In genomic region chr1:32346532-32347157, GRCh38 we compare ENCODE assay signal across 16 cellular contexts. TPM values are rescaled to one million over a fixed set of nuclear protein-coding genes. Genes with fewer than 3 reads are reported as not detected.
DNase-seq lines count a peak whose midpoint lies in the region; ATAC-seq, FAIRE-seq and TF ChIP-seq lines count a peak whose summit lies in the region.
"Had no signal": no experiment of that assay in that cellular context is flagged by ENCODE, and none has a peak within 500 bp of the region (broad histone marks: within the 10 kb centered on the region; RNA-seq: fewer than 3 reads in every experiment).

No MANE protein-coding gene starts in this region.

- POLR2A ChIA-PET in HepG2 (lab: Yijun Ruan, JAX): interaction anchor here (0.8 to 10.1 kb wide), 5 partner anchors 9 to 96 kb away, joined by 3 to 222 read pairs (median 5); partner anchors contain the start of genes LCK and MARCKSL1

- no peak overlapping the region for H3K18ac ChIP-seq in neuronal stem cell (ENCODE audit: low read length)

- no peak overlapping the region for H3K14ac ChIP-seq in neuronal stem cell (ENCODE audit: low read length)

- H3K36me3 Mint-ChIP-seq in endothelial cell (ENCODE audit: low read depth, unreplicated experiment): peaks cover 5% of the 10 kb centered on the region
- H3K36me3 Mint-ChIP-seq in Calu3 (ENCODE audit: insufficient read depth, unreplicated experiment): peaks cover 23% of the 10 kb centered on the region

- TF ChIP-seq RAD21 in HepG2 (CRISPR knock-in tag; IDR thresholded peaks at IDR 0.05): no peak

- DNase-seq in HepG2 (ENCODE audit: low spot score) (no peak), right lobe of liver (no peak), endothelial cell (ENCODE audit: low spot score) (no peak), neuronal stem cell (ENCODE audit: low spot score) (no peak), amygdala (lab: John Stamatoyannopoulos, UW) (no peak), HT-29 (ENCODE audit: low spot score) (no peak), Calu3 (no peak)
- DNase-seq: C1 segment of cervical spinal cord, Caco-2, EL, NCI-H187 treated with DMSO at 0.1 percent for 48 hours, NCI-H446, RPMI8226, SJCRH30 had no signal

- TF ChIP-seq POLR2A in HepG2 (IDR thresholded peaks at IDR 0.05; ENCODE audit: insufficient read depth in 1 of 2, low read depth in 2 of 2, low read length in 2 of 2): no peak
- TF ChIP-seq POLR2A in right lobe of liver (IDR thresholded peaks at IDR 0.05): no peak

- H2BK5ac ChIP-seq in neuronal stem cell (ENCODE audit: low read length): no peak overlapping the region

- H3K4me2 ChIP-seq in HepG2 (ENCODE audit: low read depth, low read length) (peak overlapping the region; percentile 71), neuronal stem cell (ENCODE audit: insufficient read depth, low read length, poor library complexity, severe bottlenecking) (no peak overlapping the region)

- H2BK120ac ChIP-seq in neuronal stem cell (ENCODE audit: low read depth, low read length): no peak overlapping the region

- no peaks in the 10 kb centered on the region for H3K79me2 ChIP-seq in HepG2 (ENCODE audit: insufficient read depth, low read length)

- CTCF ChIA-PET in HepG2 (lab: Yijun Ruan, JAX; ENCODE audit: low intra/inter-chr PET ratio, low total read pairs) (no interaction called here), Calu3 (lab: Charles Lee) (interaction anchor here (0.5 kb wide), 1 partner anchor 142 kb away, joined by 3 read pairs; no protein-coding TSS in a partner anchor)

- no peak overlapping the region for H3K27ac Mint-ChIP-seq in endothelial cell (ENCODE audit: unreplicated experiment)
- no peak overlapping the region for H3K27ac Mint-ChIP-seq in Calu3 (ENCODE audit: unreplicated experiment)

- H3K9me3 Mint-ChIP-seq in endothelial cell (ENCODE audit: unreplicated experiment) (no peaks in the 10 kb centered on the region), Calu3 (ENCODE audit: low read depth, unreplicated experiment) (no peaks in the 10 kb centered on the region)

- H3K4me3 ChIP-seq in HepG2 (replicated peaks in 1 of 3; ENCODE audit: insufficient read depth in 1 of 3, low read depth in 2 of 3, low read length in 3 of 3) (no peak overlapping the region; a peak in 1 of 6 replicates), right lobe of liver (no peak overlapping the region), neuronal stem cell (ENCODE audit: low read length in 2 of 2) (no peak overlapping the region)
- H3K4me3 ChIP-seq: SJCRH30 had no signal

- 33% methylated on average over 9 of the region's 9 CpGs for WGBS in HepG2 (ENCODE audit: low lambda C conversion rate)
- WGBS in right lobe of liver (ENCODE audit: insufficient coverage, low coverage, low lambda C conversion rate, missing lambda C conversion rate): 73% methylated on average over 5 of the region's 9 CpGs
- no CpG with 5 or more reads among the region's 9 CpGs for WGBS in neuronal stem cell (ENCODE audit: extremely low coverage in 2 of 2, insufficient read length in 2 of 2, insufficient replicate concordance in 1 of 2), 2 donors

- H3K4me1 Mint-ChIP-seq in endothelial cell (ENCODE audit: unreplicated experiment) (peaks cover 39% of the 10 kb centered on the region), Calu3 (ENCODE audit: low read depth, unreplicated experiment) (peaks cover 23% of the 10 kb centered on the region)

- no peaks in the 10 kb centered on the region for H4K20me1 ChIP-seq in HepG2 (ENCODE audit: insufficient read depth, low read length)

- no peak overlapping the region for H3K23ac ChIP-seq in neuronal stem cell (ENCODE audit: low read depth, low read length, poor library complexity)

- H3K27me3 Mint-ChIP-seq in endothelial cell (ENCODE audit: unreplicated experiment) (peaks cover 16% of the 10 kb centered on the region), Calu3 (ENCODE audit: unreplicated experiment) (peaks cover 13% of the 10 kb centered on the region)

- no peak overlapping the region for H2AK5ac ChIP-seq in neuronal stem cell (ENCODE audit: low read depth, low read length)

- peaks cover 85% of the 10 kb centered on the region for H3K4me1 ChIP-seq in HepG2 (ENCODE audit: insufficient read depth, low read length)
- H3K4me1 ChIP-seq in right lobe of liver: peaks cover 0 to 5% (median 0%) of the 10 kb centered on the region in 4 donors
- H3K4me1 ChIP-seq in neuronal stem cell (ENCODE audit: control insufficient read depth in 2 of 2, insufficient read depth in 1 of 2, low read depth in 1 of 2, low read length in 2 of 2): no peaks in the 10 kb centered on the region

- ATAC-seq in HepG2 (no peak; the same call in 2 of the 3 replicates), right lobe of liver (no peak)

- H2BK12ac ChIP-seq in neuronal stem cell (ENCODE audit: low read length): no peak overlapping the region

- in situ Hi-C loops in HepG2 (cut with HindIII; ENCODE audit: extremely low pct_ligation_motif_present, low pct_unique_long_range_greater_than_20kb): no loop called here

- H3K9me3 ChIP-seq in HepG2 (ENCODE audit: low read length) (no peaks in the 10 kb centered on the region), right lobe of liver (no peaks in the 10 kb centered on the region), neuronal stem cell (replicated peaks in 1 of 2; ENCODE audit: control insufficient read depth in 2 of 2, insufficient read depth in 1 of 2, low read depth in 1 of 2, low read length in 2 of 2) (peaks cover 4 to 5% of the 10 kb centered on the region in 2 donors)
- H3K9me3 ChIP-seq: Caco-2, SJCRH30 had no signal

- H2AFZ ChIP-seq in HepG2 (ENCODE audit: low read length) (no peak overlapping the region), neuronal stem cell (ENCODE audit: low read length) (no peak overlapping the region)

- TF ChIP-seq EP300 in HepG2 (IDR thresholded peaks at IDR 0.05; ENCODE audit: low read depth in 2 of 2, low read length in 2 of 2) (no peak), HepG2 (CRISPR knock-in tag; IDR thresholded peaks at IDR 0.05; ENCODE audit: borderline replicate concordance) (no peak)

- H3K36me3 ChIP-seq in HepG2 (replicated peaks in 1 of 2; ENCODE audit: control insufficient read depth in 1 of 2, insufficient read depth in 2 of 2, low read length in 2 of 2) (no peaks in the 10 kb centered on the region), right lobe of liver (no peaks in the 10 kb centered on the region), neuronal stem cell (replicated peaks in 1 of 2; ENCODE audit: control insufficient read depth in 2 of 2, insufficient read depth in 2 of 2, low read length in 2 of 2) (no peaks in the 10 kb centered on the region)
- H3K36me3 ChIP-seq: SJCRH30 had no signal

- H3K79me1 ChIP-seq in neuronal stem cell (ENCODE audit: low read depth, low read length): no peaks in the 10 kb centered on the region

- no peak overlapping the region for H4K8ac ChIP-seq in neuronal stem cell (ENCODE audit: low read depth, low read length)

- H4K91ac ChIP-seq in neuronal stem cell (ENCODE audit: low read depth, low read length, poor library complexity): no peak overlapping the region

- BruUV-seq in HepG2 (replicated peaks; lab: Mats Ljungman, UMichigan) (no TSS peak), Calu3 (replicated peaks; lab: Mats Ljungman, UMichigan) (no TSS peak)

- no peak for FAIRE-seq in HepG2 (lab: Jason Lieb, UNC)
- FAIRE-seq: A204.1, H54 had no signal

- no peak overlapping the region for H3K4ac ChIP-seq in neuronal stem cell (ENCODE audit: low read length)

- no peak overlapping the region for H2BK15ac ChIP-seq in neuronal stem cell (ENCODE audit: low read length)

- peak overlapping the region; percentile 10 for H3K27ac ChIP-seq in HepG2 (ENCODE audit: extremely low read length, insufficient read depth, low read length)
- no peak overlapping the region for H3K27ac ChIP-seq in right lobe of liver
- no peak overlapping the region for H3K27ac ChIP-seq in neuronal stem cell (replicated peaks; ENCODE audit: low read length)
- H3K27ac ChIP-seq: SJCRH30 had no signal

- TF ChIP-seq CTCF in HepG2 (CRISPR knock-in tag; IDR thresholded peaks at IDR 0.05): no peak
- TF ChIP-seq CTCF in right lobe of liver (IDR thresholded peaks at IDR 0.05): no peak
- no peak for TF ChIP-seq CTCF in endothelial cell (IDR thresholded peaks at IDR 0.05; ENCODE audit: unreplicated experiment)
- no peak for TF ChIP-seq CTCF in Calu3 (IDR thresholded peaks at IDR 0.05; ENCODE audit: unreplicated experiment)

- H3K27me3 ChIP-seq in HepG2 (ENCODE audit: control insufficient read depth in 1 of 2, insufficient read depth in 2 of 2, low read length in 2 of 2) (no peaks in the 10 kb centered on the region), right lobe of liver (no peaks in the 10 kb centered on the region), neuronal stem cell (ENCODE audit: control insufficient read depth in 3 of 3, insufficient read depth in 3 of 3, low read depth in 1 of 3, low read length in 3 of 3) (no peaks in the 10 kb centered on the region)
- H3K27me3 ChIP-seq: SJCRH30 had no signal

- H3K9ac ChIP-seq in HepG2 (ENCODE audit: insufficient read depth, low read depth, low read length) (no peak overlapping the region), neuronal stem cell (ENCODE audit: low read depth, low read length, poor library complexity) (peak overlapping the region; percentile 1)

- peak overlapping the region; percentile 27 for H3K4me3 Mint-ChIP-seq in endothelial cell (ENCODE audit: unreplicated experiment)
- H3K4me3 Mint-ChIP-seq in Calu3 (ENCODE audit: low read depth, unreplicated experiment): no peak overlapping the region

- intact Hi-C loops in HepG2 (cut with micrococcal nuclease; ENCODE audit: unreplicated experiment) (no loop called here), right lobe of liver (cut with DNase I) (no loop called here), Calu3 (cut with micrococcal nuclease; ENCODE audit: unreplicated experiment) (no loop called here)

RNA-seq across cellular contexts. Expression of gene MARCKSL1, which starts 10.6 kb away (rescaled TPM):
- total RNA-seq in HepG2 (2016; rRNA removed; fragmentation: Illumina TruSeq; extraction: Trizol) (81.9 and 85.1 TPM in 2 replicates), right lobe of liver (10 to 100 TPM in 5 of 6 experiments, 1 to 10 TPM in 1; 10.0 to 24.4 (median 14.2) TPM), endothelial cell (ENCODE audit: unreplicated experiment) (730 TPM), Calu3 (2022) (169 and 193 TPM in 2 replicates)
- 39.3 and 48.2 TPM in 2 replicates for total RNA-seq in HepG2 (2016; cell fraction: cytosol; rRNA removed; fragmentation: Illumina TruSeq; extraction: Trizol; ENCODE audit: low read depth)
- total RNA-seq in HepG2 (2016; cell fraction: insoluble cytoplasmic fraction; rRNA removed; fragmentation: Illumina TruSeq; extraction: Trizol): 79.9 and 80.4 TPM in 2 replicates
- total RNA-seq in HepG2 (2016; cell fraction: membrane; rRNA removed; fragmentation: Illumina TruSeq; extraction: Trizol): 99.4 and 121 TPM in 2 replicates
- total RNA-seq in HepG2 (2016; cell fraction: nucleus; rRNA removed; fragmentation: Illumina TruSeq; extraction: Trizol): 41.2 and 48.0 TPM in 2 replicates
- polyA plus RNA-seq in HepG2 (2011; rRNA removed): 134 and 155 TPM in 2 replicates
- polyA plus RNA-seq in HepG2 (2011; cell fraction: cytosol; rRNA removed): 175 and 198 TPM in 2 replicates
- polyA plus RNA-seq in HepG2 (2011; cell fraction: nucleus; rRNA removed): 42.9 and 54.2 TPM in 2 replicates
- 93.4 and 110 TPM in 2 replicates for polyA plus RNA-seq in HepG2 (2012)
- 130 and 155 TPM in 2 replicates for polyA plus RNA-seq in HepG2 (2016; cell fraction: cytosol; fragmentation: Illumina TruSeq; extraction: Trizol; ENCODE audit: low read depth)
- 249 and 301 TPM in 2 replicates for polyA plus RNA-seq in HepG2 (2016; cell fraction: insoluble cytoplasmic fraction; fragmentation: Illumina TruSeq; extraction: Trizol; ENCODE audit: low read depth)
- polyA plus RNA-seq in HepG2 (2016; cell fraction: membrane; fragmentation: Illumina TruSeq; extraction: Trizol; ENCODE audit: low read depth): 253 and 267 TPM in 2 replicates
- polyA plus RNA-seq in HepG2 (2016; cell fraction: nucleus; fragmentation: Illumina TruSeq; extraction: Trizol; ENCODE audit: insufficient read depth, low read depth): 142 and 146 TPM in 2 replicates
- 31.7 and 183 TPM in 2 replicates for polyA minus RNA-seq in HepG2 (2011; rRNA and poly(A)+ RNA removed; ENCODE audit: low replicate concordance)
- polyA minus RNA-seq in HepG2 (2011; cell fraction: cytosol; rRNA and poly(A)+ RNA removed): 56.3 and 59.3 TPM in 2 replicates
- polyA minus RNA-seq in HepG2 (2011; cell fraction: nucleus; rRNA and poly(A)+ RNA removed): 34.6 and 44.4 TPM in 2 replicates
- 808 TPM for polyA plus RNA-seq in neuronal stem cell (2013, experiment 1 of 2)
- 809 TPM for polyA plus RNA-seq in neuronal stem cell (2013, experiment 2 of 2)
- total RNA-seq in HT-29 (2014; rRNA removed; shearing (Covaris generic)): 384 TPM in 2 replicates

RNA-seq across cellular contexts. Expression of gene FAM229A, which starts 15.6 kb away (rescaled TPM):
- total RNA-seq in HepG2 (2016; rRNA removed; fragmentation: Illumina TruSeq; extraction: Trizol): 0.31 and 3.2 TPM in 2 replicates
- total RNA-seq in HepG2 (2016; cell fraction: cytosol; rRNA removed; fragmentation: Illumina TruSeq; extraction: Trizol; ENCODE audit: low read depth): 0.71 TPM in 1 of 2 replicates, not detected in the other
- total RNA-seq in HepG2 (2016; cell fraction: insoluble cytoplasmic fraction; rRNA removed; fragmentation: Illumina TruSeq; extraction: Trizol): 0.46 and 3.1 TPM in 2 replicates
- 0.12 and 0.65 TPM in 2 replicates for total RNA-seq in HepG2 (2016; cell fraction: membrane; rRNA removed; fragmentation: Illumina TruSeq; extraction: Trizol)
- total RNA-seq in HepG2 (2016; cell fraction: nucleus; rRNA removed; fragmentation: Illumina TruSeq; extraction: Trizol): 3.2 and 5.0 TPM in 2 replicates
- polyA plus RNA-seq in HepG2 (2011; rRNA removed): 17.6 and 21.8 TPM in 2 replicates
- 2.4 and 5.1 TPM in 2 replicates for polyA plus RNA-seq in HepG2 (2011; cell fraction: cytosol; rRNA removed)
- polyA plus RNA-seq in HepG2 (2011; cell fraction: nucleus; rRNA removed): 142 and 179 TPM in 2 replicates
- polyA plus RNA-seq in HepG2 (2012): 7.7 and 16.0 TPM in 2 replicates
- 0.22 and 0.24 TPM in 2 replicates for polyA plus RNA-seq in HepG2 (2016; cell fraction: cytosol; fragmentation: Illumina TruSeq; extraction: Trizol; ENCODE audit: low read depth)
- 0.81 and 0.98 TPM in 2 replicates for polyA plus RNA-seq in HepG2 (2016; cell fraction: insoluble cytoplasmic fraction; fragmentation: Illumina TruSeq; extraction: Trizol; ENCODE audit: low read depth)
- 0.13 and 0.55 TPM in 2 replicates for polyA plus RNA-seq in HepG2 (2016; cell fraction: membrane; fragmentation: Illumina TruSeq; extraction: Trizol; ENCODE audit: low read depth)
- 26.3 and 28.4 TPM in 2 replicates for polyA plus RNA-seq in HepG2 (2016; cell fraction: nucleus; fragmentation: Illumina TruSeq; extraction: Trizol; ENCODE audit: insufficient read depth, low read depth)
- polyA minus RNA-seq in HepG2 (2011; rRNA and poly(A)+ RNA removed; ENCODE audit: low replicate concordance): 6.1 and 8.3 TPM in 2 replicates
- 1.3 and 1.8 TPM in 2 replicates for polyA minus RNA-seq in HepG2 (2011; cell fraction: cytosol; rRNA and poly(A)+ RNA removed)
- polyA minus RNA-seq in HepG2 (2011; cell fraction: nucleus; rRNA and poly(A)+ RNA removed): 16.6 and 17.9 TPM in 2 replicates
- total RNA-seq in right lobe of liver: 1 to 10 TPM; 1.3 to 7.8 (median 5.3) TPM
- 8.5 TPM for total RNA-seq in endothelial cell (ENCODE audit: unreplicated experiment)
- polyA plus RNA-seq in neuronal stem cell (2013, experiment 1 of 2): 8.1 TPM
- polyA plus RNA-seq in neuronal stem cell (2013, experiment 2 of 2): 8.3 TPM
- total RNA-seq in HT-29 (2014; rRNA removed; shearing (Covaris generic)): 2.6 and 12.4 TPM in 2 replicates
- total RNA-seq in Calu3 (2022): 7.3 and 7.5 TPM in 2 replicates

RNA-seq across cellular contexts. Expression of gene TSSK3, which starts 15.7 kb away (rescaled TPM):
- total RNA-seq in HepG2 (2016; rRNA removed; fragmentation: Illumina TruSeq; extraction: Trizol) (0.62 and 1.0 TPM in 2 replicates), right lobe of liver (1 to 10 TPM in 2 of 6 experiments, under 1 TPM in 4; 0.49 to 1.6 (median 0.85) TPM), endothelial cell (ENCODE audit: unreplicated experiment) (0.67 TPM), Calu3 (2022) (1.8 and 5.1 TPM in 2 replicates)
- total RNA-seq in HepG2 (2016; cell fraction: cytosol; rRNA removed; fragmentation: Illumina TruSeq; extraction: Trizol; ENCODE audit: low read depth): not detected in 2 replicates
- 2.0 TPM in 1 of 2 replicates, not detected in the other for total RNA-seq in HepG2 (2016; cell fraction: insoluble cytoplasmic fraction; rRNA removed; fragmentation: Illumina TruSeq; extraction: Trizol)
- total RNA-seq in HepG2 (2016; cell fraction: membrane; rRNA removed; fragmentation: Illumina TruSeq; extraction: Trizol): 0.53 TPM in 1 of 2 replicates, not detected in the other
- 0.85 and 3.2 TPM in 2 replicates for total RNA-seq in HepG2 (2016; cell fraction: nucleus; rRNA removed; fragmentation: Illumina TruSeq; extraction: Trizol)
- polyA plus RNA-seq in HepG2 (2011; rRNA removed): 1.1 and 2.0 TPM in 2 replicates
- polyA plus RNA-seq in HepG2 (2011; cell fraction: cytosol; rRNA removed): 0.31 and 0.35 TPM in 2 replicates
- 5.2 and 6.5 TPM in 2 replicates for polyA plus RNA-seq in HepG2 (2011; cell fraction: nucleus; rRNA removed)
- 5.4 and 6.5 TPM in 2 replicates for polyA plus RNA-seq in HepG2 (2012)
- polyA plus RNA-seq in HepG2 (2016; cell fraction: cytosol; fragmentation: Illumina TruSeq; extraction: Trizol; ENCODE audit: low read depth): not detected in 2 replicates
- 0.23 TPM in 1 of 2 replicates, not detected in the other for polyA plus RNA-seq in HepG2 (2016; cell fraction: insoluble cytoplasmic fraction; fragmentation: Illumina TruSeq; extraction: Trizol; ENCODE audit: low read depth)
- polyA plus RNA-seq in HepG2 (2016; cell fraction: membrane; fragmentation: Illumina TruSeq; extraction: Trizol; ENCODE audit: low read depth): 0.43 TPM in 1 of 2 replicates, not detected in the other
- polyA plus RNA-seq in HepG2 (2016; cell fraction: nucleus; fragmentation: Illumina TruSeq; extraction: Trizol; ENCODE audit: insufficient read depth, low read depth): 3.9 TPM in 2 replicates
- 1.1 and 2.7 TPM in 2 replicates for polyA minus RNA-seq in HepG2 (2011; rRNA and poly(A)+ RNA removed; ENCODE audit: low replicate concordance)
- not detected in 2 replicates for polyA minus RNA-seq in HepG2 (2011; cell fraction: cytosol; rRNA and poly(A)+ RNA removed)
- 2.3 and 3.6 TPM in 2 replicates for polyA minus RNA-seq in HepG2 (2011; cell fraction: nucleus; rRNA and poly(A)+ RNA removed)
- 1.0 TPM for polyA plus RNA-seq in neuronal stem cell (2013, experiment 1 of 2)
- polyA plus RNA-seq in neuronal stem cell (2013, experiment 2 of 2): 1.1 TPM
- total RNA-seq in HT-29 (2014; rRNA removed; shearing (Covaris generic)): 0.08 and 1.8 TPM in 2 replicates

RNA-seq across cellular contexts. Expression of gene BSDC1, which starts 47.6 kb away (rescaled TPM):
- total RNA-seq in HepG2 (2016; rRNA removed; fragmentation: Illumina TruSeq; extraction: Trizol) (33.2 and 40.3 TPM in 2 replicates), right lobe of liver (10 to 100 TPM; 44.5 to 73.1 (median 62.1) TPM), endothelial cell (ENCODE audit: unreplicated experiment) (79.0 TPM), Calu3 (2022) (48.5 and 49.4 TPM in 2 replicates)
- total RNA-seq in HepG2 (2016; cell fraction: cytosol; rRNA removed; fragmentation: Illumina TruSeq; extraction: Trizol; ENCODE audit: low read depth): 10.7 and 10.9 TPM in 2 replicates
- 35.8 and 41.1 TPM in 2 replicates for total RNA-seq in HepG2 (2016; cell fraction: insoluble cytoplasmic fraction; rRNA removed; fragmentation: Illumina TruSeq; extraction: Trizol)
- total RNA-seq in HepG2 (2016; cell fraction: membrane; rRNA removed; fragmentation: Illumina TruSeq; extraction: Trizol): 15.7 and 16.3 TPM in 2 replicates
- total RNA-seq in HepG2 (2016; cell fraction: nucleus; rRNA removed; fragmentation: Illumina TruSeq; extraction: Trizol): 35.4 and 45.5 TPM in 2 replicates
- 64.2 and 81.8 TPM in 2 replicates for polyA plus RNA-seq in HepG2 (2011; rRNA removed)
- 39.7 and 41.1 TPM in 2 replicates for polyA plus RNA-seq in HepG2 (2011; cell fraction: cytosol; rRNA removed)
- 145 and 160 TPM in 2 replicates for polyA plus RNA-seq in HepG2 (2011; cell fraction: nucleus; rRNA removed)
- 41.1 and 50.3 TPM in 2 replicates for polyA plus RNA-seq in HepG2 (2012)
- 2.1 and 2.8 TPM in 2 replicates for polyA plus RNA-seq in HepG2 (2016; cell fraction: cytosol; fragmentation: Illumina TruSeq; extraction: Trizol; ENCODE audit: low read depth)
- 28.1 and 29.2 TPM in 2 replicates for polyA plus RNA-seq in HepG2 (2016; cell fraction: insoluble cytoplasmic fraction; fragmentation: Illumina TruSeq; extraction: Trizol; ENCODE audit: low read depth)
- polyA plus RNA-seq in HepG2 (2016; cell fraction: membrane; fragmentation: Illumina TruSeq; extraction: Trizol; ENCODE audit: low read depth): 5.8 and 6.2 TPM in 2 replicates
- 54.5 and 62.2 TPM in 2 replicates for polyA plus RNA-seq in HepG2 (2016; cell fraction: nucleus; fragmentation: Illumina TruSeq; extraction: Trizol; ENCODE audit: insufficient read depth, low read depth)
- polyA minus RNA-seq in HepG2 (2011; rRNA and poly(A)+ RNA removed; ENCODE audit: low replicate concordance): 42.3 and 46.5 TPM in 2 replicates
- polyA minus RNA-seq in HepG2 (2011; cell fraction: cytosol; rRNA and poly(A)+ RNA removed): 22.8 and 24.4 TPM in 2 replicates
- 68.5 and 83.3 TPM in 2 replicates for polyA minus RNA-seq in HepG2 (2011; cell fraction: nucleus; rRNA and poly(A)+ RNA removed)
- 34.0 TPM for polyA plus RNA-seq in neuronal stem cell (2013, experiment 1 of 2)
- 36.4 TPM for polyA plus RNA-seq in neuronal stem cell (2013, experiment 2 of 2)
- 48.3 and 54.4 TPM in 2 replicates for total RNA-seq in HT-29 (2014; rRNA removed; shearing (Covaris generic))

RNA-seq across cellular contexts. Expression of gene HDAC1, which starts 54.8 kb away (rescaled TPM):
- 93.5 and 109 TPM in 2 replicates for total RNA-seq in HepG2 (2016; rRNA removed; fragmentation: Illumina TruSeq; extraction: Trizol)
- total RNA-seq in HepG2 (2016; cell fraction: cytosol; rRNA removed; fragmentation: Illumina TruSeq; extraction: Trizol; ENCODE audit: low read depth): 18.6 and 19.6 TPM in 2 replicates
- 97.8 and 111 TPM in 2 replicates for total RNA-seq in HepG2 (2016; cell fraction: insoluble cytoplasmic fraction; rRNA removed; fragmentation: Illumina TruSeq; extraction: Trizol)
- 26.5 and 28.5 TPM in 2 replicates for total RNA-seq in HepG2 (2016; cell fraction: membrane; rRNA removed; fragmentation: Illumina TruSeq; extraction: Trizol)
- 69.7 and 73.3 TPM in 2 replicates for total RNA-seq in HepG2 (2016; cell fraction: nucleus; rRNA removed; fragmentation: Illumina TruSeq; extraction: Trizol)
- polyA plus RNA-seq in HepG2 (2011; rRNA removed): 189 and 190 TPM in 2 replicates
- 126 and 169 TPM in 2 replicates for polyA plus RNA-seq in HepG2 (2011; cell fraction: cytosol; rRNA removed)
- 278 and 321 TPM in 2 replicates for polyA plus RNA-seq in HepG2 (2011; cell fraction: nucleus; rRNA removed)
- polyA plus RNA-seq in HepG2 (2012): 146 and 207 TPM in 2 replicates
- 9.8 and 9.9 TPM in 2 replicates for polyA plus RNA-seq in HepG2 (2016; cell fraction: cytosol; fragmentation: Illumina TruSeq; extraction: Trizol; ENCODE audit: low read depth)
- polyA plus RNA-seq in HepG2 (2016; cell fraction: insoluble cytoplasmic fraction; fragmentation: Illumina TruSeq; extraction: Trizol; ENCODE audit: low read depth): 105 and 112 TPM in 2 replicates
- 15.6 and 18.2 TPM in 2 replicates for polyA plus RNA-seq in HepG2 (2016; cell fraction: membrane; fragmentation: Illumina TruSeq; extraction: Trizol; ENCODE audit: low read depth)
- polyA plus RNA-seq in HepG2 (2016; cell fraction: nucleus; fragmentation: Illumina TruSeq; extraction: Trizol; ENCODE audit: insufficient read depth, low read depth): 128 and 133 TPM in 2 replicates
- polyA minus RNA-seq in HepG2 (2011; rRNA and poly(A)+ RNA removed; ENCODE audit: low replicate concordance): 165 and 166 TPM in 2 replicates
- 54.2 and 56.9 TPM in 2 replicates for polyA minus RNA-seq in HepG2 (2011; cell fraction: cytosol; rRNA and poly(A)+ RNA removed)
- polyA minus RNA-seq in HepG2 (2011; cell fraction: nucleus; rRNA and poly(A)+ RNA removed): 145 and 189 TPM in 2 replicates
- total RNA-seq in right lobe of liver: 10 to 100 TPM; 24.0 to 40.6 (median 32.4) TPM
- total RNA-seq in endothelial cell (ENCODE audit: unreplicated experiment): 143 TPM
- polyA plus RNA-seq in neuronal stem cell (2013, experiment 1 of 2): 85.9 TPM
- 84.7 TPM for polyA plus RNA-seq in neuronal stem cell (2013, experiment 2 of 2)
- total RNA-seq in HT-29 (2014; rRNA removed; shearing (Covaris generic)): 185 and 200 TPM in 2 replicates
- 186 and 197 TPM in 2 replicates for total RNA-seq in Calu3 (2022)
